In genomic region chr1:150576367-150576711, GRCh38 we compare ENCODE assay signal across 9 cellular contexts. TPM values are rescaled to one million over a fixed set of nuclear protein-coding genes. Genes with fewer than 3 reads are reported as not detected.
A peak's percentile ranks its signal among the peaks of the same experiment; 100 is the strongest.
DNase-seq lines count a peak whose midpoint lies in the region; ATAC-seq and TF ChIP-seq lines count a peak whose summit lies in the region.
"Had no signal": no experiment of that assay in that cellular context is flagged by ENCODE, and none has a peak within 500 bp of the region (broad histone marks: within the 10 kb centered on the region; RNA-seq: fewer than 3 reads in every experiment).

No MANE protein-coding gene starts in this region.

- H3K27me3 Mint-ChIP-seq in activated T-cell treated with anti-CD3 and anti-CD28 coated beads, Interleukin-2, amount 50 U/mL, for 4 hours (ENCODE audit: low read depth) = no peaks in the 10 kb centered on the region

- H3K9me3 ChIP-seq in ascending aorta (no peaks in the 10 kb centered on the region), right lobe of liver (no peaks in the 10 kb centered on the region), thyroid gland (no peaks in the 10 kb centered on the region)

- H3K4me1 ChIP-seq in ascending aorta (peaks cover 14 to 39% of the 10 kb centered on the region in 2 donors), right lobe of liver (peaks cover 0 to 39% (median 14%) of the 10 kb centered on the region in 4 donors), thyroid gland (peaks cover 49 to 50% of the 10 kb centered on the region in 2 donors)

- no peak for TF ChIP-seq POLR2A in right lobe of liver (IDR thresholded peaks at IDR 0.05)
- TF ChIP-seq POLR2A in thyroid gland (IDR thresholded peaks at IDR 0.05) = no peak

- intact Hi-C loops in ascending aorta (cut with DNase I) = loop anchor here (1.0 kb wide), 1 partner anchor 13 kb away; no protein-coding TSS in a partner anchor
- intact Hi-C loops in right lobe of liver (cut with DNase I) = loop anchor here in 1 of 2 donors (5.0 kb wide), 1 partner anchor 36 kb away; no protein-coding TSS in a partner anchor
- intact Hi-C loops in thyroid gland (cut with DNase I) = no loop called here

- H3K4me1 Mint-ChIP-seq in activated T-cell treated with anti-CD3 and anti-CD28 coated beads, Interleukin-2, amount 50 U/mL, for 4 hours (ENCODE audit: low read depth) = peaks cover 48% of the 10 kb centered on the region

- peak overlapping the region; percentile 63 to 98 for H3K27ac ChIP-seq in ascending aorta
- H3K27ac ChIP-seq in right lobe of liver = peak overlapping the region; percentile 96 to 99 (median 99)
- peak overlapping the region; percentile 99 to 100 (median 99) for H3K27ac ChIP-seq in thyroid gland

- peaks cover 64% of the 10 kb centered on the region for H3K36me3 Mint-ChIP-seq in activated T-cell treated with anti-CD3 and anti-CD28 coated beads, Interleukin-2, amount 50 U/mL, for 4 hours (ENCODE audit: insufficient read depth)

- H3K9me3 Mint-ChIP-seq in activated T-cell treated with anti-CD3 and anti-CD28 coated beads, Interleukin-2, amount 50 U/mL, for 4 hours = no peaks in the 10 kb centered on the region

- no peaks in the 10 kb centered on the region for H3K27me3 ChIP-seq in ascending aorta
- H3K27me3 ChIP-seq in right lobe of liver = no peaks in the 10 kb centered on the region
- no peaks in the 10 kb centered on the region for H3K27me3 ChIP-seq in thyroid gland

- H3K4me3 ChIP-seq in ascending aorta (peak overlapping the region; percentile 93 to 94), right lobe of liver (peak overlapping the region; percentile 61 to 99 (median 63)), thyroid gland (replicated peaks in 1 of 3) (peak overlapping the region in 2 of 3 donors; percentile 92 to 98)

- H3K4me3 Mint-ChIP-seq in activated T-cell treated with anti-CD3 and anti-CD28 coated beads, Interleukin-2, amount 50 U/mL, for 4 hours = peak overlapping the region; percentile 97

- ATAC-seq in activated T-cell treated with anti-CD3 and anti-CD28 coated beads, Interleukin-2, amount 50 U/mL, for 4 hours = no peak
- ATAC-seq in right lobe of liver = no peak

- WGBS in right lobe of liver (ENCODE audit: insufficient coverage, low coverage, low lambda C conversion rate, missing lambda C conversion rate) = 0% methylated on average over 4 of the region's 4 CpGs
- WGBS in thyroid gland, 2 donors = 13 to 23% methylated on average over 4 of the region's 4 CpGs

- DNase-seq in activated T-cell treated with anti-CD3 and anti-CD28 coated beads, Interleukin-2, amount 50 U/mL, for 4 hours = no peak
- DNase-seq in activated T-cell treated with anti-CD3 and anti-CD28 coated beads, Interleukin-2, amount 50 U/mL, for 48 hours = no peak
- no peak for DNase-seq in ascending aorta (ENCODE audit: low spot score in 2 of 2)
- DNase-seq in right lobe of liver = no peak
- DNase-seq in thyroid gland = no peak
- DNase-seq in medulla oblongata (ENCODE audit: extremely low spot score) = no peak
- no peak for DNase-seq in C1 segment of cervical spinal cord (lab: John Stamatoyannopoulos, UW)
- DNase-seq in DMS153 treated with DMSO at 0.1 percent for 48 hours (lab: John Stamatoyannopoulos, UW; ENCODE audit: unreplicated experiment) = no peak

- TF ChIP-seq CTCF in ascending aorta (IDR thresholded peaks at IDR 0.05) (no peak), right lobe of liver (IDR thresholded peaks at IDR 0.05) (no peak), thyroid gland (IDR thresholded peaks at IDR 0.05) (no peak)

- H3K36me3 ChIP-seq in ascending aorta (peaks cover 45 to 76% of the 10 kb centered on the region in 2 donors), right lobe of liver (peaks cover 22 to 55% (median 43%) of the 10 kb centered on the region in 4 donors), thyroid gland (peaks cover 38 to 68% of the 10 kb centered on the region in 2 donors)

RNA-seq across cellular contexts. Expression of gene MCL1, which starts 3.1 kb away (rescaled TPM):
- total RNA-seq in activated T-cell treated with anti-CD3 and anti-CD28 coated beads, Interleukin-2, amount 50 U/mL, for 4 hours = 100 to 1,000 TPM; 228 to 237 (median 236) TPM
- total RNA-seq in ascending aorta (394 TPM), right lobe of liver (100 to 1,000 TPM in 5 of 6 experiments, 10 to 100 TPM in 1; 83.6 to 266 (median 158) TPM), thyroid gland (100 to 1,000 TPM; 164 to 313 (median 203) TPM)

RNA-seq across cellular contexts. Expression of gene ADAMTSL4, which starts 27.1 kb away (rescaled TPM):
- under 1 TPM; 0.19 to 0.34 (median 0.33) TPM for total RNA-seq in activated T-cell treated with anti-CD3 and anti-CD28 coated beads, Interleukin-2, amount 50 U/mL, for 4 hours
- total RNA-seq in ascending aorta (85.3 TPM), right lobe of liver (10 to 100 TPM; 20.5 to 35.2 (median 31.5) TPM), thyroid gland (10 to 100 TPM in 1 of 4 donors, 1 to 10 TPM in 3; 2.1 to 15.7 (median 6.9) TPM)
- total RNA-seq: activated CD8-positive, alpha-beta memory T cell treated with anti-CD3 and anti-CD28 coated beads for 36 hours had no signal

RNA-seq across cellular contexts. Expression of gene ENSA, which starts 53.1 kb away (rescaled TPM):
- 100 to 1,000 TPM; 221 to 224 (median 223) TPM for total RNA-seq in activated T-cell treated with anti-CD3 and anti-CD28 coated beads, Interleukin-2, amount 50 U/mL, for 4 hours
- total RNA-seq in ascending aorta = 138 TPM
- total RNA-seq in right lobe of liver = 100 to 1,000 TPM in 2 of 6 experiments, 10 to 100 TPM in 4; 60.4 to 166 (median 71.2) TPM
- 100 to 1,000 TPM; 183 to 292 (median 218) TPM for total RNA-seq in thyroid gland
